Comparison of ENCODE assay signal across 10 cellular contexts in the genomic region with DNA sequence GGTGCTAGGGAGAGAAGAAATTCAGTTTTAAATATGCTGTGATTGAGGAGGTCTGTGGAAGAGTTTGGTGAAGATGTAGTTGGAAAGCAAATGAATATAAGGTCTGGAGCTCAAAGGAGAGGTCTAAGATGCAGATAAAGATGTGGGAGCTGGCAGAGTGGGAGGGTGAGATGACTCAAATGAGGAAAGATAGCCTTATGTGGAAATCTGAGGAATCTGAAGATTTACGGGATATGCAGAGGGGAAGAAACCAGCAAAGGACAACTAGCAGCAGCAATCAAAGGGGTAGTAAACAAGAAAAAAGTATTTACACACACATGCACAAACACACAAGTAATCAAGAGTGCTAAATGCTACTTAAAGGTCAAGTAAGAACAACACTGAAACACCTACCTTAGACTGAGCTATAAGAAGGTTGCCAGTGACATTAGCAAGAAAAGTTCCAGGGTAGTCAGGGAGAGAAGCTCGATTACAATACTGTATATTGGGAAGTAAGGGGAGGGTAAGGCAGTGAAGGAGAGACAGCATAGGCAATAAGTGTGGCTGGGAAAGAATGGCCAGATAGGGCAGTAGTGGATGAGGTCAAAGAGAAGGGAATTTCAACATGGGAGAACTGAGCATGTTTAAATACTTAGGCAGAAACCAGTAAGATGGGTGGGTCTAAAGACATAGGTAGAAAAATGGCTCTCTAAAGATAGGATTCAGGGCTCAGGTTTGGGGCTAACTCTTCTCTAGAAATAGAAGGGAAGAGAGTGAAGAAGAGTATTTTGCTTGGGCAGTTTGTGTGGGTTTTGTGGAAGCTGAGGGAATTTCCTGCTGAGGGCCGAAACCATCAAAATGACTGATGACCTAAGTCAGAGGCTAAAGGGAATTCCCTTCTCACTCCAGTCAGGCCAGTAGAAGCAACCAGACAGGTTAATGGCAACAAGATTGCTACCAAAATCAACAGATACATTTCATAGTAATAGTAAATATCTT.
A peak's percentile ranks its signal among the peaks of the same experiment; 100 is the strongest.
DNase-seq lines count a peak whose midpoint lies in the region; ATAC-seq and TF ChIP-seq lines count a peak whose summit lies in the region.
"Had no signal": no experiment of that assay in that cellular context is flagged by ENCODE, and none has a peak within 500 bp of the region (broad histone marks: within the 10 kb centered on the region; RNA-seq: fewer than 3 reads in every experiment).

No MANE protein-coding gene starts in this region.

- peak; percentile 56 for DNase-seq in EL
- peak; percentile 13 for DNase-seq in choroid plexus epithelial cell (ENCODE audit: low read depth)
- no peak for DNase-seq in NCI-H526 treated with DMSO at 0.1 percent for 48 hours (lab: John Stamatoyannopoulos, UW)
- DNase-seq in dedifferentiated amniotic fluid mesenchymal stem cell (ENCODE audit: extremely low spot score): no peak
- no peak for DNase-seq in NCI-H2227 treated with DMSO at 0.1 percent for 48 hours (lab: John Stamatoyannopoulos, UW)
- DNase-seq in anterior cingulate cortex (lab: John Stamatoyannopoulos, UW): no peak
- DNase-seq: CD8-positive, alpha-beta memory T cell had no signal

- no peak overlapping the region for H3K4me3 ChIP-seq in choroid plexus epithelial cell (ENCODE audit: low read depth, low read length)
- H3K4me3 ChIP-seq: SK-N-MC had no signal

- ATAC-seq in GM19438 (IDR thresholded peaks at IDR 0.05; ENCODE audit: low read depth, unreplicated experiment) (peak; percentile 78), HG03108 (IDR thresholded peaks at IDR 0.05; ENCODE audit: unreplicated experiment) (peak; percentile 83)

- TF ChIP-seq CTCF in choroid plexus epithelial cell (conservative IDR thresholded peaks at IDR 0.05; ENCODE audit: low read depth, low read length): no peak

Comparison
In these comparisons a context has a peak if more than half of its experiments do, and no peak if none do; other contexts are left out.
1. DNase-seq: peak in EL (single experiment) and choroid plexus epithelial cell (single experiment); none in NCI-H526 treated with DMSO at 0.1 percent for 48 hours (single experiment), dedifferentiated amniotic fluid mesenchymal stem cell (single experiment), NCI-H2227 treated with DMSO at 0.1 percent for 48 hours (single experiment) and anterior cingulate cortex (0 of 58).